ENCODE assay signal across 35 cellular contexts in the genomic region with DNA sequence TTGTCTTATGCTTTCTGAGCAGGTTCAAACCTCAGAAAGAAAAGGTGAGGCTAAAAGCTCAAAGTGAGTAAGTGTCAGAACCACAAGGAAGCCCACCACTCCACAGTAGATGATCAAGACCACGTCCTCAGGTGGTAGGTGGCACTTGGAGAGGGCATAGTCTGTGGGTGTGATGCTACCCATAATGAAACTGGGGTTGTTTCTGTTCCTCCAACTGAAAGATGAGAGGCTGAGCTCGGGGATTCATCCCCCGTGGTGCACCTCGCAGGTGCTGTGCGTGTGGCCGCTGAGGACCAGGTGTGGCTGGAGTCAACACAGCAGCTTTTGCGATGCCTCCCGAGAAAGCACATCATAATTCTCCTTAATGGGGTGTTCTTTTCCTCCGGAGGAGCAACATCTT.
"Had no signal": no experiment of that assay in that cellular context is flagged by ENCODE, and none has a peak within 500 bp of the region (broad histone marks: within the 10 kb centered on the region; RNA-seq: fewer than 3 reads in every experiment).

No MANE protein-coding gene starts in this region.

- H3K4me1 Mint-ChIP-seq: activated B cell treated with CpG ODN at 0.5 μM for 24 hours; activated naive CD4-positive, alpha-beta T cell treated with anti-CD3 and anti-CD28 coated beads, Interleukin-2, amount 50 U/mL, for 24 hours; activated naive CD8-positive, alpha-beta T cell treated with anti-CD3 and anti-CD28 coated beads for 36 hours; activated naive CD8-positive, alpha-beta T cell treated with anti-CD3 and anti-CD28 coated beads, Interleukin-2, amount 50 U/mL, for 24 hours had no signal

- H3K27ac ChIP-seq: adrenal gland, body of pancreas, esophagus muscularis mucosa, foreskin keratinocyte, gastrocnemius medialis, heart left ventricle, WERI-Rb-1 had no signal

- H3K36me3 ChIP-seq: adrenal gland, esophagus muscularis mucosa, gastrocnemius medialis, heart left ventricle, WERI-Rb-1 had no signal

- DNase-seq: activated B cell treated with CpG ODN at 0.5 μM for 24 hours; activated CD4-positive, alpha-beta T cell treated with anti-CD3 and anti-CD28 coated beads for 48 hours; activated CD4-positive, alpha-beta T cell treated with anti-CD3 and anti-CD28 coated beads, Interleukin-2, amount 50 U/mL, for 1 hour; activated CD4-positive, alpha-beta T cell treated with anti-CD3 and anti-CD28 coated beads, Interleukin-2, amount 50 U/mL, for 48 hours; activated CD8-positive, alpha-beta memory T cell treated with anti-CD3 and anti-CD28 coated beads, Interleukin-2, amount 50 U/mL, for 48 hours; activated effector memory CD4-positive, alpha-beta T cell treated with anti-CD3 and anti-CD28 coated beads, Interleukin-2, amount 50 U/mL, for 16 hours; activated naive CD4-positive, alpha-beta T cell treated with anti-CD3 and anti-CD28 coated beads for 36 hours; activated naive CD8-positive, alpha-beta T cell treated with anti-CD3 and anti-CD28 coated beads for 36 hours; activated naive CD8-positive, alpha-beta T cell treated with anti-CD3 and anti-CD28 coated beads, Interleukin-2, amount 50 U/mL, for 24 hours; activated T-cell treated with anti-CD3 and anti-CD28 coated beads for 4 hours; activated T-cell treated with anti-CD3 and anti-CD28 coated beads, Interleukin-2, amount 50 U/mL, for 24 hours; adrenal gland; amygdala; aorta; body of pancreas; caudate nucleus; cortex of kidney; dermis blood vessel endothelial cell; effector CD4-positive, alpha-beta T cell; effector memory CD8-positive, alpha-beta T cell; erythroblast; foreskin keratinocyte; gastrocnemius medialis; glutamatergic neuron; heart left ventricle; T-helper 1 cell; T-helper 17 cell; T1000; WERI-Rb-1 had no signal

- H3K4me3 ChIP-seq: adrenal gland, body of pancreas, esophagus muscularis mucosa, gastrocnemius medialis, heart left ventricle had no signal

- H3K27ac Mint-ChIP-seq: activated B cell treated with CpG ODN at 0.5 μM for 24 hours; activated naive CD4-positive, alpha-beta T cell treated with anti-CD3 and anti-CD28 coated beads for 36 hours; activated naive CD4-positive, alpha-beta T cell treated with anti-CD3 and anti-CD28 coated beads, Interleukin-2, amount 50 U/mL, for 24 hours; activated naive CD8-positive, alpha-beta T cell treated with anti-CD3 and anti-CD28 coated beads for 36 hours; activated naive CD8-positive, alpha-beta T cell treated with anti-CD3 and anti-CD28 coated beads, Interleukin-2, amount 50 U/mL, for 24 hours; activated T-cell treated with anti-CD3 and anti-CD28 coated beads, Interleukin-2, amount 50 U/mL, for 24 hours; activated T-helper 1 cell treated with anti-CD3 and anti-CD28 coated beads, Interleukin-12 subunit alpha, Interleukin-12 subunit beta, Interleukin-2, Interleukin-4 antibody, amounts not matched to agents 30 ng/mL and 10 ng/mL and 1 ng/mL, durations not matched to agents 14 hours and 24 hours and 36 hours; activated T-helper 2 cell treated with anti-CD3 and anti-CD28 coated beads, Interferon-gamma antibody, Interleukin-2, Interleukin-4, amounts not matched to agents 10 μg/mL and 5 μg/mL and 100 μg/mL, durations not matched to agents 14 hours and 24 hours and 36 hours; effector memory CD8-positive, alpha-beta T cell; T-helper 17 cell; T-helper 2 cell treated with Interferon-gamma antibody and Interleukin-4, amounts not matched to agents 5 μg/mL and 100 μg/mL, for 36 hours had no signal

- H3K9me3 ChIP-seq: adrenal gland, body of pancreas, esophagus muscularis mucosa, gastrocnemius medialis, heart left ventricle had no signal

- H3K4me3 Mint-ChIP-seq: activated B cell treated with CpG ODN at 0.5 μM for 24 hours; activated naive CD4-positive, alpha-beta T cell treated with anti-CD3 and anti-CD28 coated beads for 36 hours; activated naive CD4-positive, alpha-beta T cell treated with anti-CD3 and anti-CD28 coated beads, Interleukin-2, amount 50 U/mL, for 24 hours; activated naive CD8-positive, alpha-beta T cell treated with anti-CD3 and anti-CD28 coated beads for 36 hours; activated naive CD8-positive, alpha-beta T cell treated with anti-CD3 and anti-CD28 coated beads, Interleukin-2, amount 50 U/mL, for 24 hours; activated T-cell treated with anti-CD3 and anti-CD28 coated beads, Interleukin-2, amount 50 U/mL, for 24 hours; activated T-helper 1 cell treated with anti-CD3 and anti-CD28 coated beads, Interleukin-12 subunit alpha, Interleukin-12 subunit beta, Interleukin-2, Interleukin-4 antibody, amounts not matched to agents 30 ng/mL and 10 ng/mL and 1 ng/mL, durations not matched to agents 14 hours and 24 hours and 36 hours; effector memory CD8-positive, alpha-beta T cell; T-helper 17 cell; T-helper 2 cell treated with Interferon-gamma antibody and Interleukin-4, amounts not matched to agents 5 μg/mL and 100 μg/mL, for 36 hours had no signal

- H3K27me3 ChIP-seq: adrenal gland, body of pancreas, esophagus muscularis mucosa, gastrocnemius medialis had no signal

- ATAC-seq: activated CD4-positive, CD25-positive, alpha-beta regulatory T cell treated with anti-CD3 and anti-CD28 coated beads, Interleukin-2, amount 50 U/mL, for 24 hours; activated naive CD8-positive, alpha-beta T cell treated with anti-CD3 and anti-CD28 coated beads, Interleukin-2, amount 50 U/mL, for 24 hours; body of pancreas; effector memory CD8-positive, alpha-beta T cell; foreskin keratinocyte; gastrocnemius medialis; heart left ventricle; T-helper 17 cell had no signal

- H3K36me3 Mint-ChIP-seq: activated naive CD4-positive, alpha-beta T cell treated with anti-CD3 and anti-CD28 coated beads, Interleukin-2, amount 50 U/mL, for 24 hours; activated naive CD8-positive, alpha-beta T cell treated with anti-CD3 and anti-CD28 coated beads for 36 hours had no signal

- H3K4me1 ChIP-seq: adrenal gland, body of pancreas, esophagus muscularis mucosa, foreskin keratinocyte, gastrocnemius medialis, heart left ventricle had no signal

- H3K9me3 Mint-ChIP-seq: activated B cell treated with CpG ODN at 0.5 μM for 24 hours; activated naive CD4-positive, alpha-beta T cell treated with anti-CD3 and anti-CD28 coated beads for 36 hours; activated naive CD4-positive, alpha-beta T cell treated with anti-CD3 and anti-CD28 coated beads, Interleukin-2, amount 50 U/mL, for 24 hours; activated naive CD8-positive, alpha-beta T cell treated with anti-CD3 and anti-CD28 coated beads, Interleukin-2, amount 50 U/mL, for 24 hours; activated T-cell treated with anti-CD3 and anti-CD28 coated beads, Interleukin-2, amount 50 U/mL, for 24 hours; activated T-helper 1 cell treated with anti-CD3 and anti-CD28 coated beads, Interleukin-12 subunit alpha, Interleukin-12 subunit beta, Interleukin-2, Interleukin-4 antibody, amounts not matched to agents 30 ng/mL and 10 ng/mL and 1 ng/mL, durations not matched to agents 14 hours and 24 hours and 36 hours; activated T-helper 2 cell treated with anti-CD3 and anti-CD28 coated beads, Interferon-gamma antibody, Interleukin-2, Interleukin-4, amounts not matched to agents 10 μg/mL and 5 μg/mL and 100 μg/mL, durations not matched to agents 14 hours and 24 hours and 36 hours; effector memory CD8-positive, alpha-beta T cell; T-helper 2 cell treated with Interferon-gamma antibody and Interleukin-4, amounts not matched to agents 5 μg/mL and 100 μg/mL, for 36 hours had no signal
